Comparison of ENCODE assay signal across 8 cellular contexts in genomic region chr5:154179846-154180710, GRCh38. TPM values are rescaled to one million over a fixed set of nuclear protein-coding genes. Genes with fewer than 3 reads are reported as not detected.
DNase-seq lines count a peak whose midpoint lies in the region; ATAC-seq, FAIRE-seq and TF ChIP-seq lines count a peak whose summit lies in the region.

No MANE protein-coding gene starts in this region.

- H3K27ac ChIP-seq in WERI-Rb-1, result no peak overlapping the region
- no peak overlapping the region for H3K27ac ChIP-seq in esophagus squamous epithelium
- H3K27ac ChIP-seq in neural cell (ENCODE audit: low read length), result no peak overlapping the region

- no peaks in the 10 kb centered on the region for H3K4me1 ChIP-seq in esophagus squamous epithelium

- no peak overlapping the region for H2AFZ ChIP-seq in neural cell (ENCODE audit: low read depth, low read length)

- H3K4me3 Mint-ChIP-seq in activated T-helper 2 cell treated with anti-CD3 and anti-CD28 coated beads, Interferon-gamma antibody, Interleukin-2, Interleukin-4, amounts not matched to agents 10 μg/mL and 5 μg/mL and 100 μg/mL, durations not matched to agents 14 hours and 24 hours and 36 hours (ENCODE audit: low read depth), result no peak overlapping the region

- no peaks in the 10 kb centered on the region for H3K27me3 ChIP-seq in WERI-Rb-1 (ENCODE audit: insufficient read depth, low read depth, severe bottlenecking)
- peaks cover 0 to 20% (median 0%) of the 10 kb centered on the region in 4 donors for H3K27me3 ChIP-seq in esophagus squamous epithelium
- H3K27me3 ChIP-seq in neural cell (ENCODE audit: insufficient read depth, low read depth, low read length), result no peaks in the 10 kb centered on the region

- no peak for TF ChIP-seq EP300 in neural cell (conservative IDR thresholded peaks at IDR 0.05; ENCODE audit: poor library complexity, severe bottlenecking)

- ATAC-seq in GM18868 (IDR thresholded peaks at IDR 0.05; ENCODE audit: unreplicated experiment) (peak; percentile 97), HG03039 (IDR thresholded peaks at IDR 0.05; ENCODE audit: unreplicated experiment) (peak; percentile 77)

- TF ChIP-seq POLR2A in esophagus squamous epithelium (IDR thresholded peaks at IDR 0.05), result no peak

- H3K4me2 ChIP-seq in neural cell (ENCODE audit: low read length), result no peak overlapping the region

- DNase-seq in D721Med (ENCODE audit: insufficient read length, low spot score), result peak; percentile 33
- peak; percentile 20 for DNase-seq in NCI-H2081 treated with DMSO at 0.1 percent for 48 hours (lab: John Stamatoyannopoulos, UW)
- peak; percentile 40 for DNase-seq in WERI-Rb-1
- no peak for DNase-seq in esophagus squamous epithelium (lab: John Stamatoyannopoulos, UW)
- DNase-seq in activated T-helper 2 cell treated with anti-CD3 and anti-CD28 coated beads, Interferon-gamma antibody, Interleukin-2, Interleukin-4, amounts not matched to agents 10 μg/mL and 5 μg/mL and 100 μg/mL, durations not matched to agents 14 hours and 24 hours and 36 hours (ENCODE audit: low spot score), result no peak

- 66 to 69% methylated on average over 11 to 12 of the region's 13 CpGs for WGBS in esophagus squamous epithelium, 2 donors

- no peaks in the 10 kb centered on the region for H3F3A ChIP-seq in neural cell (ENCODE audit: insufficient read depth, low read length, poor library complexity, severe bottlenecking)

- H3K36me3 Mint-ChIP-seq in activated T-helper 2 cell treated with anti-CD3 and anti-CD28 coated beads, Interferon-gamma antibody, Interleukin-2, Interleukin-4, amounts not matched to agents 10 μg/mL and 5 μg/mL and 100 μg/mL, durations not matched to agents 14 hours and 24 hours and 36 hours (ENCODE audit: low read depth), result no peaks in the 10 kb centered on the region

- FAIRE-seq in D721Med (lab: Jason Lieb, UNC), result no peak

- H4K20me1 ChIP-seq in neural cell (ENCODE audit: insufficient read depth), result no peaks in the 10 kb centered on the region

- peaks cover 16% of the 10 kb centered on the region for H3K4me1 Mint-ChIP-seq in activated T-helper 2 cell treated with anti-CD3 and anti-CD28 coated beads, Interferon-gamma antibody, Interleukin-2, Interleukin-4, amounts not matched to agents 10 μg/mL and 5 μg/mL and 100 μg/mL, durations not matched to agents 14 hours and 24 hours and 36 hours (ENCODE audit: low read depth)

- no peak overlapping the region for H3K27ac Mint-ChIP-seq in activated T-helper 2 cell treated with anti-CD3 and anti-CD28 coated beads, Interferon-gamma antibody, Interleukin-2, Interleukin-4, amounts not matched to agents 10 μg/mL and 5 μg/mL and 100 μg/mL, durations not matched to agents 14 hours and 24 hours and 36 hours

- H3K9me3 ChIP-seq in WERI-Rb-1 (ENCODE audit: severe bottlenecking) (no peaks in the 10 kb centered on the region), esophagus squamous epithelium (no peaks in the 10 kb centered on the region), neural cell (ENCODE audit: low read length) (no peaks in the 10 kb centered on the region)

- H3K27me3 Mint-ChIP-seq in activated T-helper 2 cell treated with anti-CD3 and anti-CD28 coated beads, Interferon-gamma antibody, Interleukin-2, Interleukin-4, amounts not matched to agents 10 μg/mL and 5 μg/mL and 100 μg/mL, durations not matched to agents 14 hours and 24 hours and 36 hours (ENCODE audit: low read depth), result peaks cover 19% of the 10 kb centered on the region

- H3K9ac ChIP-seq in neural cell (ENCODE audit: low read length), result no peak overlapping the region

- intact Hi-C loops in esophagus squamous epithelium (cut with DNase I), result loop anchor here (5.0 to 10.0 kb wide), 3 partner anchors 103 to 227 kb away; no protein-coding TSS in a partner anchor
- intact Hi-C loops in activated T-helper 2 cell treated with anti-CD3 and anti-CD28 coated beads, Interferon-gamma antibody, Interleukin-2, Interleukin-4, amounts not matched to agents 10 μg/mL and 5 μg/mL and 100 μg/mL, durations not matched to agents 14 hours and 24 hours and 36 hours (cut with micrococcal nuclease), result loop anchor here (1.0 to 2.0 kb wide), 3 partner anchors 108 to 225 kb away; no protein-coding TSS in a partner anchor

- no peaks in the 10 kb centered on the region for H3K79me2 ChIP-seq in neural cell (replicated peaks; ENCODE audit: insufficient read depth, low read length)

- TF ChIP-seq CTCF in D721Med (IDR thresholded peaks at IDR 0.05; ENCODE audit: insufficient read depth, missing control alignments) (peak; percentile 77), WERI-Rb-1 (IDR thresholded peaks at IDR 0.05; ENCODE audit: low read depth, low read length) (peak; percentile 72), esophagus squamous epithelium (IDR thresholded peaks at IDR 0.05) (peak; percentile 56 to 74 (median 64)), neural cell (IDR thresholded peaks at IDR 0.05; ENCODE audit: poor library complexity, severe bottlenecking) (peak; percentile 88)

- H3K36me3 ChIP-seq in WERI-Rb-1 (no peaks in the 10 kb centered on the region), esophagus squamous epithelium (no peaks in the 10 kb centered on the region), neural cell (ENCODE audit: insufficient read depth, low read length) (no peaks in the 10 kb centered on the region)

- H3K4me3 ChIP-seq in WERI-Rb-1 (ENCODE audit: low read depth, low read length), result no peak overlapping the region
- no peak overlapping the region for H3K4me3 ChIP-seq in esophagus squamous epithelium
- no peak overlapping the region for H3K4me3 ChIP-seq in neural cell (ENCODE audit: low read length)

- peak; percentile 89 for TF ChIP-seq RAD21 in neural cell (conservative IDR thresholded peaks at IDR 0.05)

- no peaks in the 10 kb centered on the region for H3K9me2 ChIP-seq in neural cell (ENCODE audit: insufficient read depth, low read length)

- H3K9me3 Mint-ChIP-seq in activated T-helper 2 cell treated with anti-CD3 and anti-CD28 coated beads, Interferon-gamma antibody, Interleukin-2, Interleukin-4, amounts not matched to agents 10 μg/mL and 5 μg/mL and 100 μg/mL, durations not matched to agents 14 hours and 24 hours and 36 hours, result no peaks in the 10 kb centered on the region

TF ChIP-seq in neural cell, 6 proteins besides CTCF, POLR2A, EP300 and RAD21:
- peak; percentile 95 for TF ChIP-seq SMC3 (conservative IDR thresholded peaks at IDR 0.05; ENCODE audit: poor library complexity)
- no peak for TF ChIP-seq EZH2 (IDR thresholded peaks at IDR 0.05; ENCODE audit: borderline replicate concordance, insufficient read depth, low read length, poor library complexity, severe bottlenecking)

RNA-seq across cellular contexts. Expression of gene GALNT10, which starts 10.5 kb away (rescaled TPM):
- 10 to 100 TPM in 1 of 4 donors, 1 to 10 TPM in 3; 3.6 to 47.2 (median 9.0) TPM for total RNA-seq in esophagus squamous epithelium
- 2.9 and 3.1 TPM in 2 replicates for polyA plus RNA-seq in neural cell
- 6.1 and 7.1 TPM in 2 replicates for polyA minus RNA-seq in neural cell
- total RNA-seq in activated T-helper 2 cell treated with anti-CD3 and anti-CD28 coated beads, Interferon-gamma antibody, Interleukin-2, Interleukin-4, amounts not matched to agents 10 μg/mL and 5 μg/mL and 100 μg/mL, durations not matched to agents 14 hours and 24 hours and 36 hours, result 31.7 and 35.5 TPM in 2 replicates

Comparison
In these comparisons a context has a peak if more than half of its experiments do, and no peak if none do; other contexts are left out.
1. DNase-seq: peak in D721Med (single experiment), NCI-H2081 treated with DMSO at 0.1 percent for 48 hours (single experiment) and WERI-Rb-1 (single experiment); none in esophagus squamous epithelium (single experiment) and activated T-helper 2 cell treated with anti-CD3 and anti-CD28 coated beads, Interferon-gamma antibody, Interleukin-2, Interleukin-4, amounts not matched to agents 10 μg/mL and 5 μg/mL and 100 μg/mL, durations not matched to agents 14 hours and 24 hours and 36 hours (single experiment).
2. Peak in every context shown above with its lines, with median percentiles within 50 percentile points of each other: CTCF ChIP-seq.